In the genomic region with DNA sequence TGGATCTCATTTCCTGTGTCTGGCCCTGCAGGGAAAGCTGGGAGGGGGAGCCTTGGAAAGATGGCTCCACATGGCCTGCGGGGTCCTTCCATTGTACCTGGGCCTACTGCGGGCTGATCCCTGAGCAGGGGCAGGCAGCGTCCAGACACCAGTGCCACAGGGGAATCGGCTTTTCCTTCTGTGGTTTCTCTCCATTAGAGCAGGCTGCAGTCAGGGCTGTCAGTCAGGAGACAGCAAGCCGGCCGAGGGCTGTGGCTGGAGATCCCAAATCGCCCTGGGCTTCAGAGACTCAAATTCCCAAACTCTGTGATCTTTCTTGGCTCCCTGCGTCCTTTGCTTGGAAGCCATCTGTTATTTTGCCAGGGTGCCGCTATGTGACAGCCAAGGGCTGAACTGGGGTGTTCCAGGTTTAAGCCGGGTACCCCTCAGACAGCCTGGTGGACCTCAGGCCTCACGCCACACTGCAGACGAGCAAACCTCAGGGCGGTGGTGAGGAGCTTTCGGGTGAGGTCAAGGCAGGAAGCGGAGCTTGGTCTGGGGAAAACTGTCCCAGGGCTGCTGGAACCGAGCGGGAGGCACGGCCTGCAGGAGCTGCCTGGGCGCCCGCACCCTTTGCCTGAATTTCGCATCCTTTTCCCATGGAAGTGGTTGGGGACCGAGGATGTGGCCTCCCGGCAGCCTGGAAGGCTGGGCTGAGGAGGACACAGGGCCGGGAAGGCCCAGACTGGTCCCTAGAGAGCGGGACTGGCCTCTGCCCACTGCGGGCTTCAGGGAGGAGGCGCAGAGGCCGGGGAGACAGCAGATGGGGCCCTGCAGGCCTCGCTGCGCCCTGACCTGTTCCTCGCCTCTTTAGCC, we compare ENCODE assay signal across 10 cellular contexts. TPM values are rescaled to one million over a fixed set of nuclear protein-coding genes. Genes with fewer than 3 reads are reported as not detected.
DNase-seq lines count a peak whose midpoint lies in the region; ATAC-seq and TF ChIP-seq lines count a peak whose summit lies in the region.
"Had no signal": no experiment of that assay in that cellular context is flagged by ENCODE, and none has a peak within 500 bp of the region (broad histone marks: within the 10 kb centered on the region; RNA-seq: fewer than 3 reads in every experiment).

No MANE protein-coding gene starts in this region.

- peak overlapping the region; percentile 82 for H3K4me2 ChIP-seq in mammary epithelial cell (ENCODE audit: insufficient read depth, low read depth, low read length)

- H3K79me2 ChIP-seq in mammary epithelial cell (ENCODE audit: insufficient read depth, low read length) = no peaks in the 10 kb centered on the region

- H3K27me3 ChIP-seq in HUES6 (ENCODE audit: control insufficient read depth, insufficient read depth, low read length) = peaks cover 54% of the 10 kb centered on the region
- peaks cover 7% of the 10 kb centered on the region for H3K27me3 ChIP-seq in mammary epithelial cell (ENCODE audit: insufficient read depth, low read length)
- peaks cover 0 to 13% of the 10 kb centered on the region in 2 donors for H3K27me3 ChIP-seq in body of pancreas

- H3K4me1 ChIP-seq in HUES6 (ENCODE audit: control insufficient read depth, insufficient read depth, low read length) = peaks cover 7% of the 10 kb centered on the region
- H3K4me1 ChIP-seq in mammary epithelial cell (ENCODE audit: insufficient read depth, low read length) = peaks cover 15% of the 10 kb centered on the region
- peaks cover 20% of the 10 kb centered on the region for H3K4me1 ChIP-seq in body of pancreas

- peaks cover 3 to 27% (median 9%) of the 10 kb centered on the region in 5 donors for H3K27me3 Mint-ChIP-seq in naive thymus-derived CD8-positive, alpha-beta T cell

- H3K36me3 Mint-ChIP-seq in naive thymus-derived CD8-positive, alpha-beta T cell = no peaks in the 10 kb centered on the region

- no peak for ATAC-seq in naive thymus-derived CD8-positive, alpha-beta T cell
- ATAC-seq in body of pancreas = no peak

- peak overlapping the region in 7 of 10 donors; percentile 19 to 71 (median 58) for H3K4me3 Mint-ChIP-seq in naive thymus-derived CD8-positive, alpha-beta T cell

- no TSS peak for BruUV-seq in mammary epithelial cell (replicated peaks; lab: Mats Ljungman, UMichigan)

- H3K4me3 ChIP-seq in HUES6 (ENCODE audit: low read depth, low read length) (peak overlapping the region; percentile 62), mammary epithelial cell (replicated peaks in 1 of 3; ENCODE audit: insufficient read depth in 1 of 3, low read depth in 2 of 3, low read length in 3 of 3) (no peak overlapping the region), body of pancreas (no peak overlapping the region)

- POLR2A ChIA-PET in naive thymus-derived CD8-positive, alpha-beta T cell (lab: Charles Lee) = no interaction called here

- H3K27ac ChIP-seq in HUES6 (ENCODE audit: low read depth, low read length) (no peak overlapping the region), mammary epithelial cell (ENCODE audit: insufficient read depth, low read depth, low read length) (no peak overlapping the region), body of pancreas (no peak overlapping the region)
- H3K27ac ChIP-seq: WERI-Rb-1 had no signal

- H3K36me3 ChIP-seq in HUES6 (ENCODE audit: control insufficient read depth, insufficient read depth, low read length) (no peaks in the 10 kb centered on the region), mammary epithelial cell (ENCODE audit: insufficient read depth, low read length) (no peaks in the 10 kb centered on the region), body of pancreas (replicated peaks in 1 of 2; ENCODE audit: insufficient read depth in 1 of 2, low read depth in 2 of 2) (no peaks in the 10 kb centered on the region)
- H3K36me3 ChIP-seq: WERI-Rb-1 had no signal

- CTCF ChIA-PET in mammary epithelial cell (lab: Charles Lee; ENCODE audit: low non-redundant PET) = no interaction called here

- 74% methylated on average over 16 of the region's 31 CpGs for WGBS in mammary epithelial cell (ENCODE audit: low coverage, missing lambda C conversion rate)
- WGBS in body of pancreas, 2 donors = 75 to 86% methylated on average over 9 to 29 of the region's 31 CpGs

- peak overlapping the region in 1 of 10 donors; percentile 5 for H3K27ac Mint-ChIP-seq in naive thymus-derived CD8-positive, alpha-beta T cell

- no peak for TF ChIP-seq CTCF in mammary epithelial cell (conservative IDR thresholded peaks at IDR 0.05 in 1 of 2, IDR thresholded peaks at IDR 0.05 in 1 of 2; ENCODE audit: extremely low read depth in 1 of 2, insufficient read depth in 1 of 2, low read depth in 1 of 2, low read length in 2 of 2)
- TF ChIP-seq CTCF in body of pancreas (IDR thresholded peaks at IDR 0.05) = no peak

- dilution Hi-C loops in mammary epithelial cell (cut with HindIII; ENCODE audit: low sequenced_read_pairs) = no loop called here

- peak overlapping the region; percentile 75 for H2AFZ ChIP-seq in mammary epithelial cell (ENCODE audit: low read depth, low read length)

- DNase-seq in ELF-1 (ENCODE audit: low read depth, low spot score) (peak; percentile 83), mammary epithelial cell (no peak), kidney tubule cell (ENCODE audit: low spot score) (no peak), germinal center (ENCODE audit: low spot score) (no peak), NCI-H345 (lab: John Stamatoyannopoulos, UW) (no peak), body of pancreas (no peak)
- no peak for DNase-seq in naive thymus-derived CD8-positive, alpha-beta T cell
- DNase-seq: NCI-H69, WERI-Rb-1 had no signal

- H4K20me1 ChIP-seq in mammary epithelial cell (ENCODE audit: insufficient read depth, low read length) = no peaks in the 10 kb centered on the region

- in situ Hi-C loops in mammary epithelial cell (cut with MboI; ENCODE audit: low sequenced_read_pairs in 2 of 2) = loop anchor here in 1 of 2 donors (10.0 kb wide), 1 partner anchor 71 kb away; no protein-coding TSS in a partner anchor

- no peak for TF ChIP-seq POLR2A in body of pancreas (IDR thresholded peaks at IDR 0.05)

- intact Hi-C loops in mammary epithelial cell (cut with micrococcal nuclease) = loop anchor here (1.0 to 5.0 kb wide), 3 partner anchors 67 to 288 kb away; no protein-coding TSS in a partner anchor
- intact Hi-C loops in body of pancreas (cut with DNase I) = no loop called here

- H3K9me3 ChIP-seq in HUES6 (ENCODE audit: control insufficient read depth, insufficient read depth, low read depth, low read length) (no peaks in the 10 kb centered on the region), mammary epithelial cell (replicated peaks; ENCODE audit: insufficient read depth, low read length) (no peaks in the 10 kb centered on the region), body of pancreas (no peaks in the 10 kb centered on the region)

- peaks cover 9 to 18% (median 14%) of the 10 kb centered on the region in 4 donors for H3K4me1 Mint-ChIP-seq in naive thymus-derived CD8-positive, alpha-beta T cell

- no peaks in the 10 kb centered on the region for H3K9me3 Mint-ChIP-seq in naive thymus-derived CD8-positive, alpha-beta T cell

- H3K9ac ChIP-seq in HUES6 (ENCODE audit: low read length) (peak overlapping the region; percentile 36), mammary epithelial cell (ENCODE audit: insufficient read depth, low read length) (no peak overlapping the region)

RNA-seq across cellular contexts. Expression of gene CPNE7, which starts 1.5 kb away (rescaled TPM):
- total RNA-seq in mammary epithelial cell (1 to 10 TPM in 1 of 2 donors, not detected in 1; 2.1 TPM), body of pancreas (1 to 10 TPM in 1 of 2 donors, not detected in 1; 2.1 TPM)
- 1.2 TPM for polyA plus RNA-seq in mammary epithelial cell
- polyA minus RNA-seq in mammary epithelial cell = 18.1 TPM
- total RNA-seq in naive thymus-derived CD8-positive, alpha-beta T cell = under 1 TPM in 1 of 2 experiments, not detected in 1; 0.23 TPM
- polyA plus RNA-seq in naive thymus-derived CD8-positive, alpha-beta T cell = under 1 TPM in 1 of 3 donors, not detected in 2; 0.53 TPM

RNA-seq across cellular contexts. Expression of gene RPL13, which starts 13.6 kb away (rescaled TPM):
- 1,000 to 10,000 TPM; 1,876 to 2,450 TPM for total RNA-seq in mammary epithelial cell
- 2,937 TPM for polyA plus RNA-seq in mammary epithelial cell
- polyA minus RNA-seq in mammary epithelial cell = 730 TPM
- total RNA-seq in naive thymus-derived CD8-positive, alpha-beta T cell = 1,000 to 10,000 TPM; 5,034 to 5,103 TPM
- 1,000 to 10,000 TPM; 5,034 to 7,902 (median 7,525) TPM for polyA plus RNA-seq in naive thymus-derived CD8-positive, alpha-beta T cell
- 1,000 to 10,000 TPM; 3,820 to 5,570 TPM for total RNA-seq in body of pancreas

RNA-seq across cellular contexts. Expression of gene DPEP1, which starts 39.4 kb away (rescaled TPM):
- not detected for total RNA-seq in mammary epithelial cell
- polyA plus RNA-seq in mammary epithelial cell = not detected
- polyA minus RNA-seq in mammary epithelial cell = not detected
- total RNA-seq in naive thymus-derived CD8-positive, alpha-beta T cell = not detected
- polyA plus RNA-seq in naive thymus-derived CD8-positive, alpha-beta T cell = not detected
- 100 to 1,000 TPM; 116 to 147 TPM for total RNA-seq in body of pancreas

Comparison
In these comparisons a context has a peak if more than half of its experiments do, and no peak if none do; other contexts are left out.
1. RNA of gene DPEP1, which starts 39.4 kb away (total RNA-seq): 116 to 147 TPM in body of pancreas; not detected in mammary epithelial cell and not detected in naive thymus-derived CD8-positive, alpha-beta T cell; every median in the first group is over 100 times any median in the second.